ENCODE assay signal across 8 cellular contexts in genomic region chr2:95165371-95166064, GRCh38. TPM values are rescaled to one million over a fixed set of nuclear protein-coding genes. Genes with fewer than 3 reads are reported as not detected.
DNase-seq lines count a peak whose midpoint lies in the region; ATAC-seq and TF ChIP-seq lines count a peak whose summit lies in the region.

TSS of gene ZNF2 (plus strand) at chr2:95165809. CDS start at chr2:95176227, 10,418 bp downstream.

- no peaks in the 10 kb centered on the region for H3K9me2 ChIP-seq in PC-3 (replicated peaks; ENCODE audit: low read length)

- H3K9me3 ChIP-seq in PC-3 (ENCODE audit: low read length), result no peaks in the 10 kb centered on the region

- H2AFZ ChIP-seq in PC-3 (ENCODE audit: low read length), result peak within 1 kb of the TSS; percentile 94

- H3K27me3 Mint-ChIP-seq in activated T-cell treated with anti-CD3 and anti-CD28 coated beads, Interleukin-2, amount 50 U/mL, for 24 hours, result no peaks in the 10 kb centered on the region

- H3K4me3 Mint-ChIP-seq in activated T-cell treated with anti-CD3 and anti-CD28 coated beads, Interleukin-2, amount 50 U/mL, for 24 hours, result peak within 1 kb of the TSS; percentile 98

- POLR2A ChIA-PET in PC-3 (lab: Charles Lee; ENCODE audit: unreplicated experiment), result interaction anchor here (0.6 to 1.1 kb wide), 2 partner anchors 44 to 78 kb away, joined by 3 to 4 read pairs; partner anchors contain the start of gene MRPS5

- CTCF ChIA-PET in PC-3 (lab: Charles Lee), result no interaction called here

- no TSS peak for BruUV-seq in PC-3 (replicated peaks; lab: Mats Ljungman, UMichigan)

- no peak for TF ChIP-seq CTCF in PC-3 (conservative IDR thresholded peaks at IDR 0.05; ENCODE audit: low read depth, low read length)

- ATAC-seq in GM21717 (IDR thresholded peaks at IDR 0.05; ENCODE audit: unreplicated experiment) (peak; percentile 90), PC-3 (peak; percentile 98)

- H3K27ac Mint-ChIP-seq in activated T-cell treated with anti-CD3 and anti-CD28 coated beads, Interleukin-2, amount 50 U/mL, for 24 hours, result peak within 1 kb of the TSS; percentile 97

- peaks cover 38% of the 10 kb centered on the region for H3K36me3 Mint-ChIP-seq in activated T-cell treated with anti-CD3 and anti-CD28 coated beads, Interleukin-2, amount 50 U/mL, for 24 hours (ENCODE audit: low read depth)

- H3K79me2 ChIP-seq in PC-3 (ENCODE audit: low read length), result peaks cover 44% of the 10 kb centered on the region

- H3K4me1 ChIP-seq in PC-3 (ENCODE audit: insufficient read depth, low read length), result peaks cover 17% of the 10 kb centered on the region

- peak within 1 kb of the TSS; percentile 95 for H3K4me2 ChIP-seq in PC-3 (ENCODE audit: low read length)

- H3K9ac ChIP-seq in PC-3 (ENCODE audit: low read length), result peak within 1 kb of the TSS; percentile 95

- H3F3A ChIP-seq in PC-3 (ENCODE audit: low read length, unreplicated experiment), result no peaks in the 10 kb centered on the region

- peak within 1 kb of the TSS; percentile 76 for H3K27ac ChIP-seq in PC-3 (ENCODE audit: low read length)

- peak within 1 kb of the TSS; percentile 81 for H3K4me3 ChIP-seq in Jurkat, Clone E6-1 (ENCODE audit: low read length)
- H3K4me3 ChIP-seq in PC-3 (ENCODE audit: low read length), result peak within 1 kb of the TSS; percentile 89

- no peaks in the 10 kb centered on the region for H3K9me3 Mint-ChIP-seq in activated T-cell treated with anti-CD3 and anti-CD28 coated beads, Interleukin-2, amount 50 U/mL, for 24 hours

- peaks cover 34% of the 10 kb centered on the region for H3K4me1 Mint-ChIP-seq in activated T-cell treated with anti-CD3 and anti-CD28 coated beads, Interleukin-2, amount 50 U/mL, for 24 hours (ENCODE audit: low read depth)

- peak; percentile 95 for TF ChIP-seq POLR2A in erythroblast (IDR thresholded peaks at IDR 0.05; ENCODE audit: low read length)

- no peaks in the 10 kb centered on the region for H4K20me1 ChIP-seq in PC-3 (ENCODE audit: low read length)

- DNase-seq in DMS53 treated with DMSO at 0.1 percent for 48 hours (lab: John Stamatoyannopoulos, UW; ENCODE audit: unreplicated experiment) (peak; percentile 99), PC-3 (peak; percentile 98), erythroblast (lab: John Stamatoyannopoulos, UW) (peak; percentile 98), mucosa of gallbladder (ENCODE audit: low spot score) (peak; percentile 98)
- peak; percentile 97 for DNase-seq in Jurkat, Clone E6-1 (ENCODE audit: low read depth, low spot score)
- peak; percentile 96 for DNase-seq in activated T-cell treated with anti-CD3 and anti-CD28 coated beads, Interleukin-2, amount 50 U/mL, for 24 hours
- DNase-seq in stimulated activated CD8-positive, alpha-beta memory T cell treated with anti-CD3 and anti-CD28 coated beads, Interleukin-4, amount 100 ng/mL, for 24 hours (ENCODE audit: low read depth), result peak; percentile 95

- H3K36me3 ChIP-seq in PC-3 (ENCODE audit: low read depth, low read length), result no peaks in the 10 kb centered on the region

- H3K27me3 ChIP-seq in PC-3 (ENCODE audit: low read length), result no peaks in the 10 kb centered on the region

- intact Hi-C loops in PC-3 (cut with micrococcal nuclease), result no loop called here

RNA-seq across cellular contexts. Expression of gene ZNF2, which starts in this region (rescaled TPM):
- polyA plus RNA-seq in Jurkat, Clone E6-1 (2012; ENCODE audit: insufficient read depth, insufficient read length), result 4.6 TPM
- total RNA-seq in PC-3 (2014; rRNA removed), result 1.4 and 3.1 TPM in 2 replicates
- total RNA-seq in mucosa of gallbladder, result 4.9 TPM

Comparison
In these comparisons a context has a peak if more than half of its experiments do, and no peak if none do; other contexts are left out.
1. Peak in every context shown above with its lines: DNase-seq, ATAC-seq, H3K4me3 ChIP-seq and H3K27ac ChIP-seq.